ENCODE assay signal across 8 cellular contexts in genomic region chr22:37431811-37432707, GRCh38. TPM values are rescaled to one million over a fixed set of nuclear protein-coding genes. Genes with fewer than 3 reads are reported as not detected.
DNase-seq lines count a peak whose midpoint lies in the region; ATAC-seq and TF ChIP-seq lines count a peak whose summit lies in the region.

No MANE protein-coding gene starts in this region.

- H3K27ac ChIP-seq in KMS-11 = no peak overlapping the region; the same call in 1 of the 2 replicates

- peaks cover 4% of the 10 kb centered on the region for H3K36me3 Mint-ChIP-seq in activated T-helper 17 cell treated with anti-CD3 and anti-CD28 coated beads, Interleukin-2, amount 50 U/mL, for 72 hours (ENCODE audit: low read depth)
- H3K36me3 Mint-ChIP-seq in mesothelial cell of epicardium = no peaks in the 10 kb centered on the region

- peak overlapping the region; percentile 9; the same call in 1 of the 2 replicates for H2AFZ ChIP-seq in KMS-11 (ENCODE audit: low read depth)

- no peak overlapping the region for H3K4me3 ChIP-seq in KMS-11 (IDR thresholded peaks at IDR 0.05; ENCODE audit: insufficient read depth, low read depth, low read length)

- DNase-seq in CD1c-positive myeloid dendritic cell (ENCODE audit: extremely low spot score) (peak; percentile 65), mesothelial cell of epicardium (ENCODE audit: low spot score in 2 of 2, unreplicated experiment in 2 of 2) (no peak), NCI-H1694 (lab: John Stamatoyannopoulos, UW) (no peak), KG1 (lab: John Stamatoyannopoulos, UW) (no peak), GM13976 (ENCODE audit: low spot score) (no peak)

- H3K9me3 Mint-ChIP-seq in activated T-helper 17 cell treated with anti-CD3 and anti-CD28 coated beads, Interleukin-2, amount 50 U/mL, for 72 hours = no peaks in the 10 kb centered on the region
- H3K9me3 Mint-ChIP-seq in mesothelial cell of epicardium = peaks cover 4% of the 10 kb centered on the region

- peak overlapping the region; percentile 61 for H3K4me3 Mint-ChIP-seq in activated T-helper 17 cell treated with anti-CD3 and anti-CD28 coated beads, Interleukin-2, amount 50 U/mL, for 72 hours
- H3K4me3 Mint-ChIP-seq in mesothelial cell of epicardium = no peak overlapping the region

- peaks cover 18% of the 10 kb centered on the region for H3K4me1 Mint-ChIP-seq in activated T-helper 17 cell treated with anti-CD3 and anti-CD28 coated beads, Interleukin-2, amount 50 U/mL, for 72 hours
- H3K4me1 Mint-ChIP-seq in mesothelial cell of epicardium = peaks cover 18% of the 10 kb centered on the region

- in situ Hi-C loops in GM13976 (cut with MboI; ENCODE audit: low sequenced_read_pairs, unreplicated experiment) = loop anchor here (10.0 kb wide), 1 partner anchor 117 kb away; no protein-coding TSS in a partner anchor

- TF ChIP-seq CTCF in KMS-11 (conservative IDR thresholded peaks at IDR 0.05; ENCODE audit: low read depth, low read length) (no peak), mesothelial cell of epicardium (IDR thresholded peaks at IDR 0.05; ENCODE audit: unreplicated experiment) (no peak), GM13976 (IDR thresholded peaks at IDR 0.05; ENCODE audit: borderline replicate concordance, control extremely low read depth, extremely low read depth, insufficient read depth, missing control alignments) (no peak)

- ATAC-seq in activated T-helper 17 cell treated with anti-CD3 and anti-CD28 coated beads, Interleukin-2, amount 50 U/mL, for 72 hours (replicated peaks) = peak; percentile 93
- no peak for ATAC-seq in HG02973 (IDR thresholded peaks at IDR 0.05; ENCODE audit: unreplicated experiment)

- H3K27me3 Mint-ChIP-seq in activated T-helper 17 cell treated with anti-CD3 and anti-CD28 coated beads, Interleukin-2, amount 50 U/mL, for 72 hours = peaks cover 26% of the 10 kb centered on the region
- peaks cover 37% of the 10 kb centered on the region for H3K27me3 Mint-ChIP-seq in mesothelial cell of epicardium (ENCODE audit: low read depth)

- peak overlapping the region; percentile 79 for H3K27ac Mint-ChIP-seq in activated T-helper 17 cell treated with anti-CD3 and anti-CD28 coated beads, Interleukin-2, amount 50 U/mL, for 72 hours
- peak overlapping the region; percentile 88 for H3K27ac Mint-ChIP-seq in mesothelial cell of epicardium

- H4K20me1 ChIP-seq in KMS-11 (ENCODE audit: insufficient read depth) = no peaks in the 10 kb centered on the region

- no peaks in the 10 kb centered on the region for H3K36me3 ChIP-seq in KMS-11 (ENCODE audit: insufficient read depth)

- peaks cover 15% of the 10 kb centered on the region for H3K4me1 ChIP-seq in KMS-11 (ENCODE audit: low read depth, poor library complexity, severe bottlenecking)

- H3K79me2 ChIP-seq in KMS-11 (ENCODE audit: insufficient read depth, low read depth) = no peaks in the 10 kb centered on the region

- peak overlapping the region; percentile 12; the same call in 1 of the 2 replicates for H3K4me2 ChIP-seq in KMS-11

- H3K27me3 ChIP-seq in KMS-11 (ENCODE audit: insufficient read depth, low read depth) = peaks cover 24% of the 10 kb centered on the region

- no peak overlapping the region for H3K9ac ChIP-seq in KMS-11

RNA-seq across cellular contexts. Expression of gene ELFN2, which starts 4.8 kb away (rescaled TPM):
- total RNA-seq in activated T-helper 17 cell treated with anti-CD3 and anti-CD28 coated beads, Interleukin-2, amount 50 U/mL, for 72 hours = 1 to 10 TPM in 1 of 2 donors, under 1 TPM in 1; 0.24 to 2.2 TPM
- 4.1 to 4.2 TPM (median 4.1 TPM) in 3 replicates for total RNA-seq in mesothelial cell of epicardium

RNA-seq across cellular contexts. Expression of gene MFNG, which starts 54.1 kb away (rescaled TPM):
- total RNA-seq in activated T-helper 17 cell treated with anti-CD3 and anti-CD28 coated beads, Interleukin-2, amount 50 U/mL, for 72 hours = 100 to 1,000 TPM; 170 to 245 TPM
- 0.83 to 0.97 TPM (median 0.91 TPM) in 3 replicates for total RNA-seq in mesothelial cell of epicardium

Comparison
In these comparisons a context has a peak if more than half of its experiments do, and no peak if none do; other contexts are left out.
1. RNA of gene MFNG, which starts 54.1 kb away (total RNA-seq): 170 to 245 TPM in activated T-helper 17 cell treated with anti-CD3 and anti-CD28 coated beads, Interleukin-2, amount 50 U/mL, for 72 hours; 0.83 to 0.97 TPM in mesothelial cell of epicardium; every median in the first group is over 10 times any median in the second.